In the genomic region with DNA sequence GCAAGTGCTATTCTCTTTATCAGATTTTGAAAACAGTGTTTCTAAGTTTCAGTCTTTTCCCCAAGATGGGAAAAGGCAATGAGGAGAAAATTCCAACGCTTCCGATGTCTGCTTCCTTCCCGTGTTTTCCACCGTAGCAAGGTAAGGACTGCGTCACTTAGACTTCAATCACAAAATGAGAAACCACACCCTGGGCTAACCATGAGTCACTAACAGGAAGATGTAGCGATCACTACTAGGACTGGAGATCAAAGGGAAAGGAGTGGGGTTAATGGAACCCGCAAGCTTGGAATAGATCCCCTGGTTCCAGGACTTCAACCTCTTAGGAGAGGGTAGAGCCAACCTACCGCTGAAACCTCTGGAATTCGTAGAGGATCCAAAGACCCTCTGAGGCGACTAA, we compare ENCODE assay signal across 20 cellular contexts.
DNase-seq lines count a peak whose midpoint lies in the region; ATAC-seq, FAIRE-seq and TF ChIP-seq lines count a peak whose summit lies in the region.
"Had no signal": no experiment of that assay in that cellular context is flagged by ENCODE, and none has a peak within 500 bp of the region (broad histone marks: within the 10 kb centered on the region; RNA-seq: fewer than 3 reads in every experiment).

No MANE protein-coding gene starts in this region.

- no peak overlapping the region for H2BK15ac ChIP-seq in H1 (ENCODE audit: low read length)

- peaks cover 6% of the 10 kb centered on the region; the same call in 1 of the 2 replicates for H3K9me2 ChIP-seq in GM23338 (ENCODE audit: insufficient read depth)

- DNase-seq in Calu3 (peak; percentile 10), GM23338 (ENCODE audit: low spot score) (no peak), LoVo (ENCODE audit: low spot score) (peak; percentile 64), H1 (ENCODE audit: low read depth in 1 of 2, low spot score in 2 of 2) (no peak), NCI-H510A treated with DMSO at 0.1 percent for 48 hours (lab: John Stamatoyannopoulos, UW) (no peak), WERI-Rb-1 (no peak), vagina (ENCODE audit: extremely low spot score in 2 of 2) (no peak)
- DNase-seq: AML-193; Caco-2; CD4-positive, alpha-beta T cell; DMS153; DND-41; GM23248; H7 had no signal

- H2BK120ac ChIP-seq in H1 (replicated peaks; ENCODE audit: low read depth, low read length): no peak overlapping the region

- H3K9ac ChIP-seq in H1 (replicated peaks in 1 of 4; ENCODE audit: extremely low read depth in 1 of 4, low read depth in 3 of 4, low read length in 3 of 4): no peak overlapping the region
- H3K9ac ChIP-seq: GM23248, KMS-11 had no signal

- H4K91ac ChIP-seq in H1 (replicated peaks; ENCODE audit: insufficient read length, low read length): no peak overlapping the region

- H3K14ac ChIP-seq in H1 (ENCODE audit: insufficient read length): no peak overlapping the region

- no peaks in the 10 kb centered on the region for H3K27me3 ChIP-seq in GM23338 (ENCODE audit: insufficient read depth)
- H3K27me3 ChIP-seq in H1 (replicated peaks in 1 of 4; ENCODE audit: control insufficient read depth in 3 of 4, extremely low read depth in 1 of 4, insufficient read depth in 3 of 4, low read length in 3 of 4): no peaks in the 10 kb centered on the region; a peak in 1 of 7 replicates
- H3K27me3 ChIP-seq in WERI-Rb-1 (ENCODE audit: insufficient read depth, low read depth, severe bottlenecking): peaks cover 71% of the 10 kb centered on the region
- no peaks in the 10 kb centered on the region for H3K27me3 ChIP-seq in vagina

- 84% methylated on average over 10 of the region's 10 CpGs; no CpG with 5 or more reads in 1 of the 2 experiments for WGBS in H1 (ENCODE audit: extremely low coverage in 1 of 2, insufficient coverage in 1 of 2, insufficient read length in 1 of 2, insufficient replicate concordance in 2 of 2, low coverage in 1 of 2, low lambda C conversion rate in 2 of 2, missing lambda C conversion rate in 1 of 2), 2 experiments

- no peak overlapping the region for H4K5ac ChIP-seq in H1 (ENCODE audit: insufficient read length, low read depth, low read length)

- H3K27ac Mint-ChIP-seq in Calu3 (ENCODE audit: unreplicated experiment) (peak overlapping the region; percentile 45), GM23338 (no peak overlapping the region)
- H3K27ac Mint-ChIP-seq: CD4-positive, alpha-beta T cell had no signal

- no peak for FAIRE-seq in H1 (lab: Jason Lieb, UNC)
- FAIRE-seq: A549, G401.6, GM12891 had no signal

- intact Hi-C loops in Calu3 (cut with micrococcal nuclease; ENCODE audit: unreplicated experiment): no loop called here
- intact Hi-C loops in vagina (cut with DNase I): no loop called here

- ATAC-seq in GM23338: no peak
- ATAC-seq: A549 had no signal

- no peak overlapping the region for H3K4ac ChIP-seq in H1 (replicated peaks; ENCODE audit: insufficient read length, low read depth, low read length)

- no peak overlapping the region for H3K23ac ChIP-seq in H1 (ENCODE audit: insufficient read length)

- H3K4me3 ChIP-seq in GM23338 (no peak overlapping the region), H1 (ENCODE audit: extremely low read depth in 1 of 4, insufficient read depth in 2 of 4, low read depth in 3 of 4, low read length in 4 of 4) (no peak overlapping the region), WERI-Rb-1 (ENCODE audit: low read depth, low read length) (no peak overlapping the region), vagina (no peak overlapping the region)
- H3K4me3 ChIP-seq: A549, GM23248 had no signal

- no peak overlapping the region for H3K56ac ChIP-seq in H1 (replicated peaks; ENCODE audit: insufficient read length, low read depth, low read length)

- H2BK20ac ChIP-seq in H1 (ENCODE audit: low read length): no peak overlapping the region

- no peak overlapping the region for H3K18ac ChIP-seq in H1 (ENCODE audit: extremely low read depth, low read length)

- no peaks in the 10 kb centered on the region for H3F3A ChIP-seq in GM23338 (replicated peaks; ENCODE audit: low read depth)

- POLR2A ChIA-PET in H1 (lab: Charles Lee; ENCODE audit: partially characterized antibody): no interaction called here

- TF ChIP-seq POLR2A in H1 (IDR thresholded peaks at IDR 0.05; ENCODE audit: control extremely low read depth in 1 of 2, low read depth in 2 of 2, low read length in 2 of 2) (no peak), vagina (IDR thresholded peaks at IDR 0.05) (no peak)

- no peaks in the 10 kb centered on the region for H3K79me1 ChIP-seq in H1 (ENCODE audit: low read depth, low read length)

- H3K9me3 Mint-ChIP-seq in Calu3 (ENCODE audit: low read depth, unreplicated experiment) (peaks cover 3% of the 10 kb centered on the region), GM23338 (peaks cover 30% of the 10 kb centered on the region)

- H3K79me2 ChIP-seq in GM23338 (replicated peaks; ENCODE audit: insufficient read depth): no peaks in the 10 kb centered on the region
- no peaks in the 10 kb centered on the region for H3K79me2 ChIP-seq in H1 (ENCODE audit: control insufficient read depth in 1 of 2, insufficient read depth in 2 of 2, low read length in 2 of 2)

- 0 out of 2 replicates have a peak overlapping the region, but pooled peaks have one; percentile 38 for H2AFZ ChIP-seq in GM23338
- H2AFZ ChIP-seq in H1 (ENCODE audit: low read length): peak overlapping the region; percentile 54; the same call in 1 of the 2 replicates
- H2AFZ ChIP-seq: GM23248 had no signal

- BruUV-seq in Calu3 (replicated peaks; lab: Mats Ljungman, UMichigan): no TSS peak

- CTCF ChIA-PET in Calu3 (lab: Charles Lee) (no interaction called here), H1 (lab: Charles Lee; ENCODE audit: partially characterized antibody) (no interaction called here)

- H3K4me3 Mint-ChIP-seq in Calu3 (ENCODE audit: low read depth, unreplicated experiment) (no peak overlapping the region), GM23338 (no peak overlapping the region)
- H3K4me3 Mint-ChIP-seq: CD4-positive, alpha-beta T cell had no signal

- H4K20me1 ChIP-seq in GM23338 (replicated peaks; ENCODE audit: insufficient read depth) (no peaks in the 10 kb centered on the region), H1 (replicated peaks in 1 of 2; ENCODE audit: control insufficient read depth in 1 of 2, insufficient read depth in 2 of 2, low read length in 2 of 2) (no peaks in the 10 kb centered on the region)

- TF ChIP-seq EP300 in H1 (IDR thresholded peaks at IDR 0.05; ENCODE audit: borderline replicate concordance in 1 of 2, low read depth in 2 of 2, low read length in 2 of 2): no peak

- H2BK5ac ChIP-seq in H1 (ENCODE audit: low read depth, low read length): no peak overlapping the region

- no peaks in the 10 kb centered on the region for H3K27me3 Mint-ChIP-seq in Calu3 (ENCODE audit: unreplicated experiment)
- no peaks in the 10 kb centered on the region for H3K27me3 Mint-ChIP-seq in GM23338 (ENCODE audit: insufficient read depth, low read depth, poor library complexity)
- H3K27me3 Mint-ChIP-seq: CD4-positive, alpha-beta T cell had no signal

- no peaks in the 10 kb centered on the region for H3K4me1 ChIP-seq in GM23338 (ENCODE audit: insufficient read depth)
- no peaks in the 10 kb centered on the region for H3K4me1 ChIP-seq in H1 (replicated peaks in 1 of 4; ENCODE audit: control insufficient read depth in 3 of 4, insufficient read depth in 4 of 4, low read length in 3 of 4)
- no peaks in the 10 kb centered on the region for H3K4me1 ChIP-seq in vagina
- H3K4me1 ChIP-seq: A549, Caco-2 had no signal

- H3K36me3 ChIP-seq in GM23338 (ENCODE audit: insufficient read depth) (no peaks in the 10 kb centered on the region), H1 (ENCODE audit: control insufficient read depth in 2 of 4, insufficient read depth in 4 of 4, low read length in 3 of 4) (no peaks in the 10 kb centered on the region), WERI-Rb-1 (no peaks in the 10 kb centered on the region), vagina (no peaks in the 10 kb centered on the region)

- H3K4me1 Mint-ChIP-seq in Calu3 (ENCODE audit: low read depth, unreplicated experiment) (peaks cover 7% of the 10 kb centered on the region), GM23338 (no peaks in the 10 kb centered on the region)

- no peak for TF ChIP-seq CTCF in Calu3 (IDR thresholded peaks at IDR 0.05; ENCODE audit: unreplicated experiment)
- no peak for TF ChIP-seq CTCF in GM23338 (conservative IDR thresholded peaks at IDR 0.05; ENCODE audit: low read depth in 2 of 2)
- TF ChIP-seq CTCF in H1 (IDR thresholded peaks at IDR 0.05; ENCODE audit: control extremely low read depth in 1 of 3, insufficient read depth in 1 of 3, low read depth in 1 of 3, low read length in 3 of 3): no peak
- no peak for TF ChIP-seq CTCF in WERI-Rb-1 (IDR thresholded peaks at IDR 0.05; ENCODE audit: low read depth, low read length)
- no peak for TF ChIP-seq CTCF in vagina (IDR thresholded peaks at IDR 0.05)

- H2AK5ac ChIP-seq in H1 (ENCODE audit: low read depth, low read length): no peak overlapping the region

- no peaks in the 10 kb centered on the region for H3K23me2 ChIP-seq in H1 (ENCODE audit: low read depth, low read length)

- H3K9me3 ChIP-seq in H1 (ENCODE audit: insufficient read depth in 2 of 2, low read depth in 1 of 2, low read length in 1 of 2): no peaks in the 10 kb centered on the region
- H3K9me3 ChIP-seq in WERI-Rb-1 (ENCODE audit: severe bottlenecking): peaks cover 11% of the 10 kb centered on the region
- no peaks in the 10 kb centered on the region for H3K9me3 ChIP-seq in vagina
- H3K9me3 ChIP-seq: Caco-2 had no signal

- no peak for TF ChIP-seq RAD21 in H1 (IDR thresholded peaks at IDR 0.05 in 1 of 2, conservative IDR thresholded peaks at IDR 0.05 in 1 of 2; ENCODE audit: low read depth in 2 of 2, low read length in 2 of 2)

- H3K27ac ChIP-seq in GM23338 (ENCODE audit: low read depth) (no peak overlapping the region), H1 (ENCODE audit: low read depth, low read length) (no peak overlapping the region), WERI-Rb-1 (no peak overlapping the region), vagina (no peak overlapping the region)
- H3K27ac ChIP-seq: 22Rv1, A549, C4-2B, GM23248, KMS-11 had no signal

- H3K4me2 ChIP-seq in GM23338 (no peak overlapping the region), H1 (ENCODE audit: insufficient read depth in 1 of 2, low read depth in 2 of 2, low read length in 2 of 2) (no peak overlapping the region)
- H3K4me2 ChIP-seq: A549, KMS-11 had no signal

- H4K8ac ChIP-seq in H1 (ENCODE audit: extremely low read depth, insufficient read depth, low read length): no peak overlapping the region

- no peak overlapping the region for H2BK12ac ChIP-seq in H1 (ENCODE audit: low read depth, low read length)

- H3K36me3 Mint-ChIP-seq in Calu3 (ENCODE audit: insufficient read depth, unreplicated experiment): no peaks in the 10 kb centered on the region
- peaks cover 3% of the 10 kb centered on the region; the same call in 2 of the 3 replicates for H3K36me3 Mint-ChIP-seq in GM23338 (ENCODE audit: low read depth)

TF ChIP-seq in GM23338, 12 proteins besides CTCF, POLR2A, EP300 and RAD21 (continues in another document):
- TF ChIP-seq EZH2 (IDR thresholded peaks at IDR 0.05; ENCODE audit: low read depth, unreplicated experiment) (no peak), NANOG (IDR thresholded peaks at IDR 0.05; ENCODE audit: borderline replicate concordance) (no peak), STAT1 (IDR thresholded peaks at IDR 0.05; ENCODE audit: unreplicated experiment) (no peak)

TF ChIP-seq in H1, 55 proteins besides CTCF, POLR2A, EP300 and RAD21 (continues in another document):
- TF ChIP-seq SRF (IDR thresholded peaks at IDR 0.05; ENCODE audit: low read depth, low read length) (no peak), NRF1 (IDR thresholded peaks at IDR 0.05; ENCODE audit: low read depth, low read length) (no peak)

Comparison
In these comparisons a context has a peak if more than half of its experiments do, and no peak if none do; other contexts are left out.
1. DNase-seq: peak in Calu3 (single experiment) and LoVo (single experiment); none in GM23338 (single experiment), H1 (0 of 2), NCI-H510A treated with DMSO at 0.1 percent for 48 hours (single experiment), WERI-Rb-1 (single experiment) and vagina (0 of 2).